Comparison of ENCODE assay signal across 7 cellular contexts in the genomic region with DNA sequence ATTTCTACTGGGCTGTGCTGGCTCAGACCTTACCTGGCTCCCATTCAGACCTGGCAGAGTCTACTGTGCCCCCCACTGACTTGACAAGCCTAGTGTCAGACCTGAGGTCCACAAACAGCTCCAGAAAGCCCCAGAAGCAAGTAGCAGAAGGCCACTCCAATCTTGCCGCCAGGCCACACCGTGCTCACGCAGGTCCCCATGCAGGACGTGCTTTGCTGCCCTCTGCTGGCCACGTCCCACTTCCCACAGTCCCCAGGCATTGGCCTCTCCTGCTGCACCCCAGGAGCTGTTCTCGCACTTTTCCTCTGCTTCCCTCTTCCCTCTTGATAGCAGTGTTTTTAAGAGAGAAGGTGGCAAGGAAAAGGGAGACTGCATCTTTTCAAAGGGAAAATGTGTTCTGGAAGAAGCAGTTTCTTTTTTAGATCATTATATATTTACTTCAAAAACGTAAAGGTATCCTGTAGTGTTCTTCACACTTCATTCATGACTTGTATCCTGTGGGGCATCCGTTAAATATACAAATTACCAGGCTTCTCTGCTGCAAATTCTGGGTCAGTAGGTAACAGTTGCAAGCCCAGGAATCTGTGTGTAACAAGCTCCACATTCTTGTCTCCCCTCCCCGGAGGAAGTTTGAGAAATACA.
A peak's percentile ranks its signal among the peaks of the same experiment; 100 is the strongest.
DNase-seq lines count a peak whose midpoint lies in the region; ATAC-seq lines count a peak whose summit lies in the region.

No MANE protein-coding gene starts in this region.

- intact Hi-C loops in left cardiac atrium (cut with DNase I): no loop called here

- no peaks in the 10 kb centered on the region for H3K36me3 Mint-ChIP-seq in activated naive CD8-positive, alpha-beta T cell treated with anti-CD3 and anti-CD28 coated beads, Interleukin-2, amount 50 U/mL, for 24 hours (ENCODE audit: low read depth)

- ATAC-seq in GM18498 (IDR thresholded peaks at IDR 0.05; ENCODE audit: unreplicated experiment) (peak; percentile 97), HG02763 (IDR thresholded peaks at IDR 0.05; ENCODE audit: unreplicated experiment) (peak; percentile 99), left cardiac atrium (peak; percentile 92 to 94)
- ATAC-seq in activated naive CD8-positive, alpha-beta T cell treated with anti-CD3 and anti-CD28 coated beads, Interleukin-2, amount 50 U/mL, for 24 hours: peak; percentile 96

- no peak overlapping the region for H3K4me3 Mint-ChIP-seq in activated naive CD8-positive, alpha-beta T cell treated with anti-CD3 and anti-CD28 coated beads, Interleukin-2, amount 50 U/mL, for 24 hours

- peak; percentile 44 for DNase-seq in NCI-H1105 treated with DMSO at 0.1 percent for 48 hours (lab: John Stamatoyannopoulos, UW)
- DNase-seq in SW480 (ENCODE audit: low spot score): peak; percentile 70
- peak; percentile 91 for DNase-seq in activated naive CD8-positive, alpha-beta T cell treated with anti-CD3 and anti-CD28 coated beads, Interleukin-2, amount 50 U/mL, for 24 hours
- DNase-seq in left cardiac atrium: peak; percentile 87
- DNase-seq in retina: peak; percentile 82

- no peak overlapping the region for H3K27ac Mint-ChIP-seq in activated naive CD8-positive, alpha-beta T cell treated with anti-CD3 and anti-CD28 coated beads, Interleukin-2, amount 50 U/mL, for 24 hours

- H3K27me3 Mint-ChIP-seq in activated naive CD8-positive, alpha-beta T cell treated with anti-CD3 and anti-CD28 coated beads, Interleukin-2, amount 50 U/mL, for 24 hours: peaks cover 3% of the 10 kb centered on the region

- no peaks in the 10 kb centered on the region for H3K9me3 Mint-ChIP-seq in activated naive CD8-positive, alpha-beta T cell treated with anti-CD3 and anti-CD28 coated beads, Interleukin-2, amount 50 U/mL, for 24 hours

- peaks cover 9% of the 10 kb centered on the region for H3K4me1 Mint-ChIP-seq in activated naive CD8-positive, alpha-beta T cell treated with anti-CD3 and anti-CD28 coated beads, Interleukin-2, amount 50 U/mL, for 24 hours

Comparison
In these comparisons a context has a peak if more than half of its experiments do, and no peak if none do; other contexts are left out.
1. Peak in every context shown above with its lines: DNase-seq and ATAC-seq.